Comparison of ENCODE assay signal across 1 cellular context in the genomic region with DNA sequence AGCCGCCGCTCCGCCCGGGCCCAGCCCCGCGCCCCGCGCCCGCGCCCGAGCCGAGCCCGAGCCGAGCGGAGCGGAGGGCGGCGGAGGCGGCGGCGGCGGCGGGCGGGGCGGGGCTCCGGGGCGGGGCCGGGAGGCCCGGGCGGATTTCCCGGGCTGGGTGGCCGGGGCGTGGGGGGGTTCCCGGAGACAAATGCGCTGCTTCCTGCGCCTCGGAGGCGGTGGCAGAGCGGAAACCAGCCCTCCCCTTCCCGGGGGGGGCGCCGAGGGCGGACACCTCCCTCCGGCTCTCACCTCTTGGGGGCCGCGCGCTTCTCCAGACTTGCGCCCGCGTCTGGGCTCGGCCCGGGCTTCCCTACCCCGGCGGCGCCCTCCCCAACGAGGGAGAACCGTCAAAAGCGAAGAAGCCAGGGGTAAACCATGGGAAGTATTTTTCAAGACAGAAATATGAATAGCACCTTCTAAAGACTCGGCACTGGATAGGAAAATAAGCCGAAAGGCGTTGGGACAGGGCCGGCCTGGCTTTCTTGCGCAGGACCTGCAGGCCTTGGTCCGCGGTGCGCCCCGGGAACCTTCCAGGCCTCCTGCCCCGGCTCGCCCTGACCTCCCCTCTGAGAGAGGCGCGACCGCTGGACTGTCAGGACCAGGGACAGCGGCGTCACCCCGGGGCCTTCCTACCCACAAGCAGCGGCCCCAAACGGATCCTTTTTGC.
TF ChIP-seq lines count a peak whose summit lies in the region.

Gene MAPK11 (minus strand): TSS at position 79 of the 709 bp plus-strand sequence. CDS start 88 bp downstream, outside the sequence.

TF ChIP-seq in HepG2, 621 proteins besides CTCF, POLR2A, EP300 and RAD21 (continued from another document):
- TF ChIP-seq ZBTB2 (CRISPR knock-in tag; IDR thresholded peaks at IDR 0.05; ENCODE audit: low read depth) (no peak), CAMTA2 (CRISPR knock-in tag; IDR thresholded peaks at IDR 0.05; ENCODE audit: borderline replicate concordance) (0 out of 2 replicates have a peak, but pooled peaks have one; percentile 78), MLLT10 (CRISPR knock-in tag; IDR thresholded peaks at IDR 0.05) (no peak), MBD4 (IDR thresholded peaks at IDR 0.05; ENCODE audit: borderline replicate concordance, low read length) (no peak), AKNA (CRISPR knock-in tag; IDR thresholded peaks at IDR 0.05; ENCODE audit: borderline replicate concordance) (0 out of 2 replicates have a peak, but pooled peaks have one; percentile 37), HDAC6 (IDR thresholded peaks at IDR 0.05; ENCODE audit: low read depth, low read length) (no peak), FOXO1 (CRISPR knock-in tag; IDR thresholded peaks at IDR 0.05) (peak; percentile 65; the same call in 1 of the 2 replicates), ZNF777 (CRISPR knock-in tag; IDR thresholded peaks at IDR 0.05) (peak; percentile 54; the same call in 1 of the 2 replicates)
- TF ChIP-seq, protein P1, sequence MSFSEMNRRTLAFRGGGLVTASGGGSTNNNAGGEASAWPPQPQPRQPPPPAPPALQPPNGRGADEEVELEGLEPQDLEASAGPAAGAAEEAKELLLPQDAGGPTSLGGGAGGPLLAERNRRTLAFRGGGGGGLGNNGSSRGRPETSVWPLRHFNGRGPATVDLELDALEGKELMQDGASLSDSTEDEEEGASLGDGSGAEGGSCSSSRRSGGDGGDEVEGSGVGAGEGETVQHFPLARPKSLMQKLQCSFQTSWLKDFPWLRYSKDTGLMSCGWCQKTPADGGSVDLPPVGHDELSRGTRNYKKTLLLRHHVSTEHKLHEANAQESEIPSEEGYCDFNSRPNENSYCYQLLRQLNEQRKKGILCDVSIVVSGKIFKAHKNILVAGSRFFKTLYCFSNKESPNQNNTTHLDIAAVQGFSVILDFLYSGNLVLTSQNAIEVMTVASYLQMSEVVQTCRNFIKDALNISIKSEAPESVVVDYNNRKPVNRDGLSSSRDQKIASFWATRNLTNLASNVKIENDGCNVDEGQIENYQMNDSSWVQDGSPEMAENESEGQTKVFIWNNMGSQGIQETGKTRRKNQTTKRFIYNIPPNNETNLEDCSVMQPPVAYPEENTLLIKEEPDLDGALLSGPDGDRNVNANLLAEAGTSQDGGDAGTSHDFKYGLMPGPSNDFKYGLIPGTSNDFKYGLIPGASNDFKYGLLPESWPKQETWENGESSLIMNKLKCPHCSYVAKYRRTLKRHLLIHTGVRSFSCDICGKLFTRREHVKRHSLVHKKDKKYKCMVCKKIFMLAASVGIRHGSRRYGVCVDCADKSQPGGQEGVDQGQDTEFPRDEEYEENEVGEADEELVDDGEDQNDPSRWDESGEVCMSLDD (CRISPR knock-in tag; IDR thresholded peaks at IDR 0.05; ENCODE audit: borderline replicate concordance), result peak; percentile 71; the same call in 1 of the 2 replicates
- TF ChIP-seq, protein P2, sequence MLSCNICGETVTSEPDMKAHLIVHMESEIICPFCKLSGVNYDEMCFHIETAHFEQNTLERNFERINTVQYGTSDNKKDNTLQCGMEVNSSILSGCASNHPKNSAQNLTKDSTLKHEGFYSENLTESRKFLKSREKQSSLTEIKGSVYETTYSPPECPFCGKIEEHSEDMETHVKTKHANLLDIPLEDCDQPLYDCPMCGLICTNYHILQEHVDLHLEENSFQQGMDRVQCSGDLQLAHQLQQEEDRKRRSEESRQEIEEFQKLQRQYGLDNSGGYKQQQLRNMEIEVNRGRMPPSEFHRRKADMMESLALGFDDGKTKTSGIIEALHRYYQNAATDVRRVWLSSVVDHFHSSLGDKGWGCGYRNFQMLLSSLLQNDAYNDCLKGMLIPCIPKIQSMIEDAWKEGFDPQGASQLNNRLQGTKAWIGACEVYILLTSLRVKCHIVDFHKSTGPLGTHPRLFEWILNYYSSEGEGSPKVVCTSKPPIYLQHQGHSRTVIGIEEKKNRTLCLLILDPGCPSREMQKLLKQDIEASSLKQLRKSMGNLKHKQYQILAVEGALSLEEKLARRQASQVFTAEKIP (CRISPR knock-in tag; IDR thresholded peaks at IDR 0.05; ENCODE audit: borderline replicate concordance), result no peak
